ENCODE assay signal across 1 cellular context in the genomic region with DNA sequence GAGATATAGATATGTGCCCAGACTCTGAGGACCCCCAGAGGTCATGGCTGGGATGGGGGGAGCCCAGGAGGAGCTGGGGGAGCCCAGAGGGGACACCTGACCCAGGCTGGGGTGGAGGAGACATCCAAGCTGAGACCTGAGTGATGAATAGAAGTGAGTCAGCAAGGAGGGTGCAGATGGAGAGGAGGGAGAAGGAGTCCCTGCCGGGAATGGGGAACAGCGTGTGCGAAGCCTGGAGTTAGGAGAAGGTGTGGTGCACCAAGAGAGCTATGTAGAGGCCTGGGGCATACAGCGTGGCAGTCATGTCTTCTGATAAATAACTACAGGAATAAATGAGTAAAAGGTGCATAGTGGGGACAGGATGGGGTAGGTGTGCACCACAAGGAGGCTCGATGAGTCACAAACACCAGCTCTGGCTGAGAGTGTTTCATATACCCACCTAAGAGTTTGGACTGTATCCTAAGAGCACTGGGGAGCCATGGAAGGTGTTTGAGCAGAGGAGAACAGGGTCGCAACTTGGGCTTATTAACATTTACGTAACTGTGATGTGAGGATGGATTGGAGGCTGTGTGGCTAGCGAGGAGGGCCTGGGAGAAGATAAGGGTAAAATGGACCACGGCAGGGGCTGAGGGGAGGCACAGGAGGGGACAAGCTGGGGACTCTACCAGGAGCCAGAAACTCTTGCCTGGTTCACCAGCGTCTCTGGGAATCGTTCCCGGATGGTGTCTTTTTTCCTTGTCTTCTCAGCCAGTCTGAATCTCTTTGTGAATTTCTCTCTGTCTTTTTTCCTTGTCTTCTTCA.
TF ChIP-seq lines count a peak whose summit lies in the region.

No MANE protein-coding gene starts in this region.

TF ChIP-seq in WTC11, 78 proteins besides CTCF, POLR2A, EP300 and RAD21:
- TF ChIP-seq EMX1 (CRISPR knock-in tag; IDR thresholded peaks at IDR 0.05): no peak
- TF ChIP-seq NR2C2 (CRISPR knock-in tag; IDR thresholded peaks at IDR 0.05): no peak
- TF ChIP-seq, protein P1, sequence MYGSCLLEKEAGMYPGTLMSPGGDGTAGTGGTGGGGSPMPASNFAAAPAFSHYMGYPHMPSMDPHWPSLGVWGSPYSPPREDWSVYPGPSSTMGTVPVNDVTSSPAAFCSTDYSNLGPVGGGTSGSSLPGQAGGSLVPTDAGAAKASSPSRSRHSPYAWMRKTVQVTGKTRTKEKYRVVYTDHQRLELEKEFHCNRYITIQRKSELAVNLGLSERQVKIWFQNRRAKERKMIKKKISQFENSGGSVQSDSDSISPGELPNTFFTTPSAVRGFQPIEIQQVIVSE (CRISPR knock-in tag; IDR thresholded peaks at IDR 0.05; ENCODE audit: borderline replicate concordance): no peak
- no peak for TF ChIP-seq ZNF423 (CRISPR knock-in tag; IDR thresholded peaks at IDR 0.05)
- TF ChIP-seq, protein P2, sequence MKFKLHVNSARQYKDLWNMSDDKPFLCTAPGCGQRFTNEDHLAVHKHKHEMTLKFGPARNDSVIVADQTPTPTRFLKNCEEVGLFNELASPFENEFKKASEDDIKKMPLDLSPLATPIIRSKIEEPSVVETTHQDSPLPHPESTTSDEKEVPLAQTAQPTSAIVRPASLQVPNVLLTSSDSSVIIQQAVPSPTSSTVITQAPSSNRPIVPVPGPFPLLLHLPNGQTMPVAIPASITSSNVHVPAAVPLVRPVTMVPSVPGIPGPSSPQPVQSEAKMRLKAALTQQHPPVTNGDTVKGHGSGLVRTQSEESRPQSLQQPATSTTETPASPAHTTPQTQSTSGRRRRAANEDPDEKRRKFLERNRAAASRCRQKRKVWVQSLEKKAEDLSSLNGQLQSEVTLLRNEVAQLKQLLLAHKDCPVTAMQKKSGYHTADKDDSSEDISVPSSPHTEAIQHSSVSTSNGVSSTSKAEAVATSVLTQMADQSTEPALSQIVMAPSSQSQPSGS (CRISPR knock-in tag; IDR thresholded peaks at IDR 0.05; ENCODE audit: borderline replicate concordance, low read depth): no peak
- TF ChIP-seq ZNF219 (CRISPR knock-in tag; IDR thresholded peaks at IDR 0.05; ENCODE audit: borderline replicate concordance): no peak
- TF ChIP-seq, protein P3, sequence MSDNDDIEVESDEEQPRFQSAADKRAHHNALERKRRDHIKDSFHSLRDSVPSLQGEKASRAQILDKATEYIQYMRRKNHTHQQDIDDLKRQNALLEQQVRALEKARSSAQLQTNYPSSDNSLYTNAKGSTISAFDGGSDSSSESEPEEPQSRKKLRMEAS (CRISPR knock-in tag; IDR thresholded peaks at IDR 0.05): no peak
- TF ChIP-seq ZNF396 (CRISPR knock-in tag; IDR thresholded peaks at IDR 0.05; ENCODE audit: borderline replicate concordance): no peak
- no peak for TF ChIP-seq TP53 (CRISPR knock-in tag; IDR thresholded peaks at IDR 0.05)
